ENCODE assay signal across 11 cellular contexts in genomic region chr3:134427400-134428111, GRCh38. TPM values are rescaled to one million over a fixed set of nuclear protein-coding genes. Genes with fewer than 3 reads are reported as not detected.
DNase-seq lines count a peak whose midpoint lies in the region; ATAC-seq and TF ChIP-seq lines count a peak whose summit lies in the region.
"Had no signal": no experiment of that assay in that cellular context is flagged by ENCODE, and none has a peak within 500 bp of the region (broad histone marks: within the 10 kb centered on the region; RNA-seq: fewer than 3 reads in every experiment).

No MANE protein-coding gene starts in this region.

- H2BK5ac ChIP-seq in IMR-90 (ENCODE audit: low read depth, low read length, poor library complexity, severe bottlenecking), result peak overlapping the region; percentile 99

- H3K4ac ChIP-seq in IMR-90 (ENCODE audit: low read depth, low read length), result peak overlapping the region; percentile 98

- peak overlapping the region; percentile 99 for H2AK5ac ChIP-seq in IMR-90 (ENCODE audit: low read depth, low read length)

- peak overlapping the region; percentile 78 to 96 for H4K8ac ChIP-seq in IMR-90 (ENCODE audit: low read depth in 2 of 2, low read length in 2 of 2)

- no peaks in the 10 kb centered on the region for H3K27me3 Mint-ChIP-seq in chondrocyte (ENCODE audit: low read depth)
- H3K27me3 Mint-ChIP-seq in CD8-positive, alpha-beta T cell (ENCODE audit: low read depth), result peaks cover 8% of the 10 kb centered on the region

- peak overlapping the region; percentile 96 for H2AK9ac ChIP-seq in IMR-90 (replicated peaks; ENCODE audit: low read depth, low read length, poor library complexity)

- POLR2A ChIA-PET in IMR-90 (lab: Charles Lee; ENCODE audit: unreplicated experiment), result interaction anchor here (0.6 to 1.1 kb wide), 3 partner anchors 19 to 56 kb away, joined by 3 to 6 read pairs (median 4); no protein-coding TSS in a partner anchor
- POLR2A ChIA-PET in CD8-positive, alpha-beta T cell (lab: Charles Lee), result no interaction called here

- H3K23ac ChIP-seq in IMR-90 (ENCODE audit: low read depth, low read length), result peak overlapping the region; percentile 90

- peak; percentile 99 for DNase-seq in AG09309 (ENCODE audit: low read depth)
- peak; percentile 100 for DNase-seq in IMR-90
- DNase-seq in chondrocyte (ENCODE audit: low spot score), result peak; percentile 94
- peak; percentile 76 for DNase-seq in mucosa of gallbladder (ENCODE audit: low spot score)
- DNase-seq in CD8-positive, alpha-beta T cell, result no peak
- no peak for DNase-seq in T-helper 9 cell
- DNase-seq: stimulated activated naive B cell treated with anti-CD40 and anti-IgM and Interleukin-4, amounts not matched to agents 10 μg/mL and 1 μg/mL and 100 μg/mL, for 72 hours; T-helper 17 cell had no signal

- H4K5ac ChIP-seq in IMR-90 (ENCODE audit: low read depth, low read length), result peak overlapping the region; percentile 66

- peak overlapping the region; percentile 94 for H3K56ac ChIP-seq in IMR-90 (ENCODE audit: extremely low read depth, insufficient read depth, low read length)

- peak overlapping the region; percentile 21 for H3K4me2 ChIP-seq in IMR-90 (ENCODE audit: low read depth, low read length)

- H2BK20ac ChIP-seq in IMR-90 (ENCODE audit: low read depth, low read length), result peak overlapping the region; percentile 96

- H3K4me1 ChIP-seq in IMR-90 (ENCODE audit: control insufficient read depth, insufficient read depth, low read length), result peaks cover 32% of the 10 kb centered on the region
- no peaks in the 10 kb centered on the region for H3K4me1 ChIP-seq in CD8-positive, alpha-beta T cell (ENCODE audit: insufficient read depth, low read length)
- H3K4me1 ChIP-seq: prostate gland had no signal

- H3K9me3 Mint-ChIP-seq in chondrocyte (ENCODE audit: low read depth), result no peaks in the 10 kb centered on the region
- H3K9me3 Mint-ChIP-seq in CD8-positive, alpha-beta T cell, result no peaks in the 10 kb centered on the region
- H3K9me3 Mint-ChIP-seq: stimulated activated naive B cell treated with anti-CD40 and anti-IgM and Interleukin-4, amounts not matched to agents 10 μg/mL and 1 μg/mL and 100 μg/mL, for 72 hours had no signal

- peaks cover 0 to 24% of the 10 kb centered on the region in 2 experiments; a peak in 2 of 4 replicates for H3K79me1 ChIP-seq in IMR-90 (ENCODE audit: low read depth in 1 of 2, low read length in 2 of 2)

- H3K9me1 ChIP-seq in IMR-90 (ENCODE audit: insufficient read depth, low read length), result peaks cover 41% of the 10 kb centered on the region

- H3K27ac Mint-ChIP-seq in chondrocyte (ENCODE audit: unreplicated experiment), result peak overlapping the region; percentile 97
- no peak overlapping the region for H3K27ac Mint-ChIP-seq in CD8-positive, alpha-beta T cell
- H3K27ac Mint-ChIP-seq: stimulated activated naive B cell treated with anti-CD40 and anti-IgM and Interleukin-4, amounts not matched to agents 10 μg/mL and 1 μg/mL and 100 μg/mL, for 72 hours; T-helper 17 cell had no signal

- peak; percentile 86 for TF ChIP-seq POLR2A in IMR-90 (IDR thresholded peaks at IDR 0.05; ENCODE audit: low read depth, low read length)

- H3K36me3 Mint-ChIP-seq in chondrocyte (ENCODE audit: low read depth), result no peaks in the 10 kb centered on the region
- no peaks in the 10 kb centered on the region for H3K36me3 Mint-ChIP-seq in CD8-positive, alpha-beta T cell
- H3K36me3 Mint-ChIP-seq: stimulated activated naive B cell treated with anti-CD40 and anti-IgM and Interleukin-4, amounts not matched to agents 10 μg/mL and 1 μg/mL and 100 μg/mL, for 72 hours had no signal

- H3K4me3 ChIP-seq in AG09309 (ENCODE audit: control insufficient read depth, low read depth, low read length) (no peak overlapping the region), IMR-90 (ENCODE audit: insufficient read depth, low read depth, low read length) (no peak overlapping the region)
- no peak overlapping the region for H3K4me3 ChIP-seq in CD8-positive, alpha-beta T cell (ENCODE audit: low read depth, low read length)
- H3K4me3 ChIP-seq: prostate gland had no signal

- peaks cover 33% of the 10 kb centered on the region for H3K4me1 Mint-ChIP-seq in chondrocyte (ENCODE audit: low read depth)
- no peaks in the 10 kb centered on the region for H3K4me1 Mint-ChIP-seq in CD8-positive, alpha-beta T cell (ENCODE audit: low read depth)

- no peaks in the 10 kb centered on the region for H3K36me3 ChIP-seq in IMR-90 (ENCODE audit: control insufficient read depth, insufficient read depth, low read length)
- no peaks in the 10 kb centered on the region for H3K36me3 ChIP-seq in CD8-positive, alpha-beta T cell (ENCODE audit: insufficient read depth, low read length)
- H3K36me3 ChIP-seq: prostate gland had no signal

- no TSS peak for BruUV-seq in IMR-90 (replicated peaks; lab: Mats Ljungman, UMichigan)

- ATAC-seq in IMR-90 (ENCODE audit: low read depth), result peak; percentile 88
- ATAC-seq in CD8-positive, alpha-beta T cell, result no peak
- ATAC-seq in HG03045 (IDR thresholded peaks at IDR 0.05; ENCODE audit: unreplicated experiment), result no peak
- no peak for ATAC-seq in GM19463 (IDR thresholded peaks at IDR 0.05; ENCODE audit: unreplicated experiment)
- ATAC-seq: stimulated activated naive B cell treated with anti-CD40 and anti-IgM and Interleukin-4, amounts not matched to agents 10 μg/mL and 1 μg/mL and 100 μg/mL, for 72 hours; T-helper 17 cell had no signal

- no peak overlapping the region for H3K4me3 Mint-ChIP-seq in chondrocyte (ENCODE audit: unreplicated experiment)
- H3K4me3 Mint-ChIP-seq in CD8-positive, alpha-beta T cell, result no peak overlapping the region
- H3K4me3 Mint-ChIP-seq: stimulated activated naive B cell treated with anti-CD40 and anti-IgM and Interleukin-4, amounts not matched to agents 10 μg/mL and 1 μg/mL and 100 μg/mL, for 72 hours; T-helper 17 cell had no signal

- intact Hi-C loops in IMR-90 (cut with micrococcal nuclease), result loop anchor here (1.0 kb wide), 2 partner anchors 37 to 53 kb away; partner anchors contain the start of gene AMOTL2
- intact Hi-C loops in CD8-positive, alpha-beta T cell (cut with DNase I, micrococcal nuclease), result no loop called here

- TF ChIP-seq CTCF in AG09309 (IDR thresholded peaks at IDR 0.05; ENCODE audit: control insufficient read depth, insufficient read depth, low read depth, low read length, missing control alignments), result peak; percentile 25
- peak; percentile 36 for TF ChIP-seq CTCF in IMR-90 (conservative IDR thresholded peaks at IDR 0.05; ENCODE audit: low read depth, low read length)
- TF ChIP-seq CTCF in chondrocyte (IDR thresholded peaks at IDR 0.05), result peak; percentile 19
- no peak for TF ChIP-seq CTCF in CD8-positive, alpha-beta T cell (IDR thresholded peaks at IDR 0.05)

- H3K27ac ChIP-seq in IMR-90 (ENCODE audit: insufficient read depth, low read length), result peak overlapping the region; percentile 90
- no peak overlapping the region for H3K27ac ChIP-seq in CD8-positive, alpha-beta T cell (ENCODE audit: low read depth, low read length)
- H3K27ac ChIP-seq: prostate gland had no signal

- H4K20me1 ChIP-seq in IMR-90 (ENCODE audit: insufficient read depth, low read length), result no peaks in the 10 kb centered on the region; the same call in 1 of the 2 replicates

- dilution Hi-C loops in IMR-90 (cut with HindIII; ENCODE audit: low sequenced_read_pairs, unreplicated experiment), result no loop called here

- H2BK120ac ChIP-seq in IMR-90 (ENCODE audit: low read depth, low read length), result peak overlapping the region; percentile 98

- peak overlapping the region; percentile 82 for H2AFZ ChIP-seq in IMR-90 (replicated peaks; ENCODE audit: low read length, poor library complexity)

- peak; percentile 63 for TF ChIP-seq RAD21 in IMR-90 (IDR thresholded peaks at IDR 0.05; ENCODE audit: low read length)

- 14% methylated on average over 7 of the region's 15 CpGs; no CpG with 5 or more reads in 1 of the 2 experiments for WGBS in IMR-90 (ENCODE audit: extremely low coverage in 2 of 2, insufficient read length in 1 of 2), 2 experiments

- H4K91ac ChIP-seq in IMR-90 (ENCODE audit: insufficient read depth, low read depth, low read length), result peak overlapping the region; percentile 99

- H3K14ac ChIP-seq in IMR-90 (replicated peaks; ENCODE audit: low read depth, low read length), result peak overlapping the region; percentile 89

- H3K18ac ChIP-seq in IMR-90 (ENCODE audit: low read depth, low read length), result peak overlapping the region; percentile 90

- H3K9me3 ChIP-seq in IMR-90 (ENCODE audit: control insufficient read depth, insufficient read depth, low read length), result no peaks in the 10 kb centered on the region
- H3K9me3 ChIP-seq in CD8-positive, alpha-beta T cell (ENCODE audit: low read length), result no peaks in the 10 kb centered on the region
- H3K9me3 ChIP-seq: prostate gland had no signal

- peak overlapping the region; percentile 100 for H2BK15ac ChIP-seq in IMR-90 (ENCODE audit: low read depth, low read length)

- H3K27me3 ChIP-seq in IMR-90 (ENCODE audit: control insufficient read depth, insufficient read depth, low read length), result no peaks in the 10 kb centered on the region
- no peaks in the 10 kb centered on the region for H3K27me3 ChIP-seq in CD8-positive, alpha-beta T cell (ENCODE audit: insufficient read depth, low read length)

- in situ Hi-C loops in IMR-90 (cut with MboI; ENCODE audit: low sequenced_read_pairs), result loop anchor here (5.0 kb wide), 1 partner anchor 35 kb away; no protein-coding TSS in a partner anchor

- CTCF ChIA-PET in IMR-90 (lab: Yijun Ruan, JAX), result interaction anchor here (0.6 to 2.4 kb wide), 4 partner anchors 11 to 224 kb away, joined by 3 to 6 read pairs (median 4); no protein-coding TSS in a partner anchor
- CTCF ChIA-PET in CD8-positive, alpha-beta T cell (lab: Charles Lee), result no interaction called here

- peak overlapping the region; percentile 32 for H3K9ac ChIP-seq in IMR-90 (ENCODE audit: low read depth, low read length)

RNA-seq across cellular contexts. Expression of gene AMOTL2, which starts 53.3 kb away (rescaled TPM):
- 162 and 172 TPM in 2 replicates for total RNA-seq in IMR-90 (2012; rRNA removed)
- 176 and 230 TPM in 2 replicates for polyA plus RNA-seq in IMR-90 (2012; rRNA removed)
- polyA plus RNA-seq in IMR-90 (2012; cell fraction: cytosol; rRNA removed), result 168 and 220 TPM in 2 replicates
- polyA plus RNA-seq in IMR-90 (2012; cell fraction: nucleus; rRNA removed; ENCODE audit: low replicate concordance), result 530 and 567 TPM in 2 replicates
- total RNA-seq in chondrocyte, result 145 to 259 TPM (median 256 TPM) in 3 replicates
- total RNA-seq in mucosa of gallbladder, result 129 TPM
- not detected for total RNA-seq in CD8-positive, alpha-beta T cell
- total RNA-seq: T-helper 17 cell had no signal

RNA-seq across cellular contexts. Expression of gene ANAPC13, which starts 58.2 kb away (rescaled TPM):
- 43.4 and 82.8 TPM in 2 replicates for total RNA-seq in IMR-90 (2012; rRNA removed)
- 56.5 and 62.9 TPM in 2 replicates for polyA plus RNA-seq in IMR-90 (2012; rRNA removed)
- 9.9 and 21.7 TPM in 2 replicates for polyA plus RNA-seq in IMR-90 (2012; cell fraction: cytosol; rRNA removed)
- 2.4 and 19.8 TPM in 2 replicates for polyA plus RNA-seq in IMR-90 (2012; cell fraction: nucleus; rRNA removed; ENCODE audit: low replicate concordance)
- total RNA-seq in chondrocyte, result 66.8 to 86.0 TPM (median 81.3 TPM) in 3 replicates
- 53.6 TPM for total RNA-seq in mucosa of gallbladder
- 10 to 100 TPM; 15.5 to 15.9 TPM for total RNA-seq in CD8-positive, alpha-beta T cell

RNA-seq across cellular contexts. Expression of gene CEP63, which starts 58.3 kb away (rescaled TPM):
- total RNA-seq in IMR-90 (2012; rRNA removed), result 6.5 and 16.1 TPM in 2 replicates
- polyA plus RNA-seq in IMR-90 (2012; rRNA removed), result 8.8 and 9.1 TPM in 2 replicates
- polyA plus RNA-seq in IMR-90 (2012; cell fraction: cytosol; rRNA removed), result 2.5 and 4.2 TPM in 2 replicates
- 3.7 and 5.7 TPM in 2 replicates for polyA plus RNA-seq in IMR-90 (2012; cell fraction: nucleus; rRNA removed; ENCODE audit: low replicate concordance)
- total RNA-seq in chondrocyte, result 23.2 to 25.5 TPM (median 24.8 TPM) in 3 replicates
- total RNA-seq in mucosa of gallbladder, result 17.3 TPM
- total RNA-seq in CD8-positive, alpha-beta T cell, result 10 to 100 TPM; 14.6 to 16.9 TPM

Comparison
In these comparisons a context has a peak if more than half of its experiments do, and no peak if none do; other contexts are left out.
1. DNase-seq: peak in AG09309 (single experiment), IMR-90 (single experiment), chondrocyte (single experiment) and mucosa of gallbladder (single experiment); none in CD8-positive, alpha-beta T cell (0 of 7) and T-helper 9 cell (single experiment).
2. RNA of gene AMOTL2, which starts 53.3 kb away (total RNA-seq): 145 to 259 TPM in chondrocyte, 162 to 172 TPM in IMR-90 and 129 TPM in mucosa of gallbladder (single experiment); not detected in CD8-positive, alpha-beta T cell; every median in the first group is over 100 times any median in the second.